ENCODE assay signal across 6 cellular contexts in genomic region chr10:132380986-132381385, GRCh38. TPM values are rescaled to one million over a fixed set of nuclear protein-coding genes. Genes with fewer than 3 reads are reported as not detected.
A peak's percentile ranks its signal among the peaks of the same experiment; 100 is the strongest.
DNase-seq lines count a peak whose midpoint lies in the region; ATAC-seq, FAIRE-seq and TF ChIP-seq lines count a peak whose summit lies in the region.
"Not testable (repeated sequence)": the region's sequence is repeated elsewhere in the genome, so short reads cannot be mapped to it uniquely, and the experiment has no call there.

No MANE protein-coding gene starts in this region.

- CTCF ChIA-PET in activated naive CD4-positive, alpha-beta T cell treated with anti-CD3 and anti-CD28 coated beads, Interleukin-2, amount 10 ng/mL, durations not matched to agents 7 days and 5 days (lab: Charles Lee): interaction anchor here (1.1 to 1.8 kb wide), 2 partner anchors 28 to 66 kb away, joined by 3 read pairs; no protein-coding TSS in a partner anchor
- CTCF ChIA-PET in HepG2 (lab: Yijun Ruan, JAX; ENCODE audit: low intra/inter-chr PET ratio, low total read pairs): not testable (repeated sequence)

- not testable (repeated sequence) for TF ChIP-seq RAD21 in HepG2 (CRISPR knock-in tag; IDR thresholded peaks at IDR 0.05)

- TF ChIP-seq POLR2A in HepG2 (IDR thresholded peaks at IDR 0.05; ENCODE audit: insufficient read depth in 1 of 2, low read depth in 2 of 2, low read length in 2 of 2); spleen (IDR thresholded peaks at IDR 0.05): not testable (repeated sequence)

- not testable (repeated sequence) for H3K27ac Mint-ChIP-seq in CD14-positive monocyte; activated naive CD4-positive, alpha-beta T cell treated with anti-CD3 and anti-CD28 coated beads, Interleukin-2, amount 10 ng/mL, durations not matched to agents 7 days and 5 days

- not testable (repeated sequence) for H3K4me3 ChIP-seq in RWPE2 (ENCODE audit: severe bottlenecking); HepG2 (replicated peaks in 1 of 3; ENCODE audit: insufficient read depth in 1 of 3, low read depth in 2 of 3, low read length in 3 of 3); spleen

- FAIRE-seq in HepG2 (lab: Jason Lieb, UNC): not testable (repeated sequence)

- not testable (repeated sequence) for H3K27me3 ChIP-seq in RWPE2 (ENCODE audit: insufficient read depth, poor library complexity, severe bottlenecking); spleen (replicated peaks in 1 of 7)
- H3K27me3 ChIP-seq in HepG2 (ENCODE audit: control insufficient read depth in 1 of 2, insufficient read depth in 2 of 2, low read length in 2 of 2): peaks cover 3 to 33% of the 10 kb centered on the region in 2 experiments; a peak in 2 of 5 replicates

- TF ChIP-seq CTCF in CD14-positive monocyte (IDR thresholded peaks at IDR 0.05); RWPE2 (IDR thresholded peaks at IDR 0.05; ENCODE audit: poor library complexity, severe bottlenecking); HepG2 (CRISPR knock-in tag; IDR thresholded peaks at IDR 0.05); spleen (IDR thresholded peaks at IDR 0.05 in 8 of 11, conservative IDR thresholded peaks at IDR 0.05 in 3 of 11): not testable (repeated sequence)

- intact Hi-C loops in CD14-positive monocyte (cut with micrococcal nuclease): loop anchor here in 1 of 2 donors (5.0 to 10.0 kb wide), 2 partner anchors 154 to 256 kb away; partner anchors contain the start of gene INPP5A
- intact Hi-C loops in Right ventricle myocardium inferior (cut with DNase I); HepG2 (cut with micrococcal nuclease; ENCODE audit: unreplicated experiment); spleen (cut with DNase I; ENCODE audit: low total_unique reads): not testable (repeated sequence)

- H4K20me1 ChIP-seq in HepG2 (ENCODE audit: insufficient read depth, low read length): not testable (repeated sequence)

- not testable (repeated sequence) for H3K9me3 Mint-ChIP-seq in CD14-positive monocyte; activated naive CD4-positive, alpha-beta T cell treated with anti-CD3 and anti-CD28 coated beads, Interleukin-2, amount 10 ng/mL, durations not matched to agents 7 days and 5 days

- in situ Hi-C loops in HepG2 (cut with HindIII; ENCODE audit: extremely low pct_ligation_motif_present, low pct_unique_long_range_greater_than_20kb): loop anchor here (10.0 kb wide), 1 partner anchor 254 kb away; no protein-coding TSS in a partner anchor

- H3K79me2 ChIP-seq in HepG2 (ENCODE audit: insufficient read depth, low read length): not testable (repeated sequence)

- not testable (repeated sequence) for H3K27me3 Mint-ChIP-seq in CD14-positive monocyte (ENCODE audit: low read depth in 3 of 3)
- H3K27me3 Mint-ChIP-seq in activated naive CD4-positive, alpha-beta T cell treated with anti-CD3 and anti-CD28 coated beads, Interleukin-2, amount 10 ng/mL, durations not matched to agents 7 days and 5 days: peaks cover 13% of the 10 kb centered on the region

- WGBS in HepG2 (ENCODE audit: low lambda C conversion rate): 37% methylated on average over 4 of the region's 4 CpGs
- WGBS in spleen, 5 donors: 87 to 99% (median 94%) methylated on average over 4 of the region's 4 CpGs

- H3K9ac ChIP-seq in HepG2 (ENCODE audit: insufficient read depth, low read depth, low read length): not testable (repeated sequence)

- H3K36me3 Mint-ChIP-seq in CD14-positive monocyte; activated naive CD4-positive, alpha-beta T cell treated with anti-CD3 and anti-CD28 coated beads, Interleukin-2, amount 10 ng/mL, durations not matched to agents 7 days and 5 days: not testable (repeated sequence)

- H3K4me1 Mint-ChIP-seq in CD14-positive monocyte: peaks cover 56% of the 10 kb centered on the region
- not testable (repeated sequence) for H3K4me1 Mint-ChIP-seq in activated naive CD4-positive, alpha-beta T cell treated with anti-CD3 and anti-CD28 coated beads, Interleukin-2, amount 10 ng/mL, durations not matched to agents 7 days and 5 days

- not testable (repeated sequence) for H3K27ac ChIP-seq in RWPE2 (ENCODE audit: poor library complexity, severe bottlenecking); HepG2 (ENCODE audit: extremely low read length, insufficient read depth, low read length); spleen

- BruUV-seq in HepG2 (replicated peaks; lab: Mats Ljungman, UMichigan): not testable (repeated sequence)

- not testable (repeated sequence) for H3K36me3 ChIP-seq in RWPE2 (ENCODE audit: low read depth); HepG2 (replicated peaks in 1 of 2; ENCODE audit: control insufficient read depth in 1 of 2, insufficient read depth in 2 of 2, low read length in 2 of 2); spleen

- H2AFZ ChIP-seq in HepG2 (ENCODE audit: low read length): not testable (repeated sequence)

- not testable (repeated sequence) for TF ChIP-seq EP300 in HepG2 (IDR thresholded peaks at IDR 0.05; ENCODE audit: low read depth in 2 of 2, low read length in 2 of 2); HepG2 (CRISPR knock-in tag; IDR thresholded peaks at IDR 0.05; ENCODE audit: borderline replicate concordance)

- ATAC-seq in RWPE2 (ENCODE audit: low read depth); Right ventricle myocardium inferior; HepG2: not testable (repeated sequence)

- H3K4me2 ChIP-seq in HepG2 (ENCODE audit: low read depth, low read length): not testable (repeated sequence)

- H3K4me1 ChIP-seq in RWPE2 (ENCODE audit: insufficient read depth, poor library complexity, severe bottlenecking): not testable (repeated sequence)
- H3K4me1 ChIP-seq in HepG2 (ENCODE audit: insufficient read depth, low read length) (peaks cover 49% of the 10 kb centered on the region), spleen (peaks cover 0 to 39% (median 19%) of the 10 kb centered on the region in 6 donors)

- H3K4me3 Mint-ChIP-seq in CD14-positive monocyte; activated naive CD4-positive, alpha-beta T cell treated with anti-CD3 and anti-CD28 coated beads, Interleukin-2, amount 10 ng/mL, durations not matched to agents 7 days and 5 days: not testable (repeated sequence)

- POLR2A ChIA-PET in HepG2 (lab: Yijun Ruan, JAX): not testable (repeated sequence)

- peak; percentile 29 for DNase-seq in CD14-positive monocyte (ENCODE audit: low spot score)
- peak; percentile 14 for DNase-seq in RWPE2 (ENCODE audit: low spot score)
- peak; percentile 19 for DNase-seq in activated naive CD4-positive, alpha-beta T cell treated with anti-CD3 and anti-CD28 coated beads, Interleukin-2, amount 10 ng/mL, durations not matched to agents 7 days and 5 days
- DNase-seq in Right ventricle myocardium inferior (ENCODE audit: missing footprints): peak; percentile 25
- not testable (repeated sequence) for DNase-seq in HepG2 (ENCODE audit: low spot score)
- DNase-seq in spleen: peak; percentile 20

- H3K9me3 ChIP-seq in RWPE2 (ENCODE audit: severe bottlenecking); HepG2 (ENCODE audit: low read length); spleen: not testable (repeated sequence)

RNA-seq across cellular contexts. Expression of gene PWWP2B, which starts 16.0 kb away (rescaled TPM):
- polyA plus RNA-seq in CD14-positive monocyte: 1 to 10 TPM; 2.4 to 2.7 TPM
- total RNA-seq in Right ventricle myocardium inferior: 22.3 TPM
- 3.5 and 4.7 TPM in 2 replicates for total RNA-seq in HepG2 (2016; rRNA removed; fragmentation: Illumina TruSeq; extraction: Trizol)
- 1.3 and 1.8 TPM in 2 replicates for total RNA-seq in HepG2 (2016; cell fraction: cytosol; rRNA removed; fragmentation: Illumina TruSeq; extraction: Trizol; ENCODE audit: low read depth)
- 3.2 and 5.1 TPM in 2 replicates for total RNA-seq in HepG2 (2016; cell fraction: insoluble cytoplasmic fraction; rRNA removed; fragmentation: Illumina TruSeq; extraction: Trizol)
- total RNA-seq in HepG2 (2016; cell fraction: membrane; rRNA removed; fragmentation: Illumina TruSeq; extraction: Trizol): 3.2 and 3.7 TPM in 2 replicates
- 2.9 and 3.1 TPM in 2 replicates for total RNA-seq in HepG2 (2016; cell fraction: nucleus; rRNA removed; fragmentation: Illumina TruSeq; extraction: Trizol)
- 2.3 and 3.7 TPM in 2 replicates for polyA plus RNA-seq in HepG2 (2011; rRNA removed)
- 3.1 and 4.4 TPM in 2 replicates for polyA plus RNA-seq in HepG2 (2011; cell fraction: cytosol; rRNA removed)
- 12.7 and 14.5 TPM in 2 replicates for polyA plus RNA-seq in HepG2 (2011; cell fraction: nucleus; rRNA removed)
- 2.3 and 4.1 TPM in 2 replicates for polyA plus RNA-seq in HepG2 (2012)
- polyA plus RNA-seq in HepG2 (2016; cell fraction: cytosol; fragmentation: Illumina TruSeq; extraction: Trizol; ENCODE audit: low read depth): 1.2 and 1.3 TPM in 2 replicates
- 2.8 and 3.2 TPM in 2 replicates for polyA plus RNA-seq in HepG2 (2016; cell fraction: insoluble cytoplasmic fraction; fragmentation: Illumina TruSeq; extraction: Trizol; ENCODE audit: low read depth)
- 2.2 and 2.3 TPM in 2 replicates for polyA plus RNA-seq in HepG2 (2016; cell fraction: membrane; fragmentation: Illumina TruSeq; extraction: Trizol; ENCODE audit: low read depth)
- 5.4 and 5.6 TPM in 2 replicates for polyA plus RNA-seq in HepG2 (2016; cell fraction: nucleus; fragmentation: Illumina TruSeq; extraction: Trizol; ENCODE audit: insufficient read depth, low read depth)
- 3.9 and 6.3 TPM in 2 replicates for polyA minus RNA-seq in HepG2 (2011; rRNA and poly(A)+ RNA removed; ENCODE audit: low replicate concordance)
- 4.8 and 5.9 TPM in 2 replicates for polyA minus RNA-seq in HepG2 (2011; cell fraction: cytosol; rRNA and poly(A)+ RNA removed)
- polyA minus RNA-seq in HepG2 (2011; cell fraction: nucleus; rRNA and poly(A)+ RNA removed): 2.7 and 3.5 TPM in 2 replicates
- total RNA-seq in spleen: 10 to 100 TPM; 24.8 to 41.7 (median 28.1) TPM
- 10 to 100 TPM; 22.5 to 50.0 (median 27.8) TPM for polyA plus RNA-seq in spleen

RNA-seq across cellular contexts. Expression of gene LRRC27, which starts 49.0 kb away (rescaled TPM):
- polyA plus RNA-seq in CD14-positive monocyte (1 to 10 TPM; 3.6 TPM), HepG2 (2011; rRNA removed) (4.2 and 4.3 TPM in 2 replicates), spleen (10 to 100 TPM in 1 of 3 donors, 1 to 10 TPM in 2; 6.1 to 13.0 (median 8.5) TPM)
- total RNA-seq in Right ventricle myocardium inferior (4.2 TPM), HepG2 (2016; rRNA removed; fragmentation: Illumina TruSeq; extraction: Trizol) (3.9 and 4.6 TPM in 2 replicates), spleen (10 to 100 TPM; 11.9 to 29.9 (median 19.4) TPM)
- total RNA-seq in HepG2 (2016; cell fraction: cytosol; rRNA removed; fragmentation: Illumina TruSeq; extraction: Trizol; ENCODE audit: low read depth): 2.1 and 2.2 TPM in 2 replicates
- 3.2 and 4.3 TPM in 2 replicates for total RNA-seq in HepG2 (2016; cell fraction: insoluble cytoplasmic fraction; rRNA removed; fragmentation: Illumina TruSeq; extraction: Trizol)
- total RNA-seq in HepG2 (2016; cell fraction: membrane; rRNA removed; fragmentation: Illumina TruSeq; extraction: Trizol): 2.1 and 2.5 TPM in 2 replicates
- 5.9 and 7.5 TPM in 2 replicates for total RNA-seq in HepG2 (2016; cell fraction: nucleus; rRNA removed; fragmentation: Illumina TruSeq; extraction: Trizol)
- polyA plus RNA-seq in HepG2 (2011; cell fraction: cytosol; rRNA removed): 1.8 and 1.9 TPM in 2 replicates
- 14.3 and 14.5 TPM in 2 replicates for polyA plus RNA-seq in HepG2 (2011; cell fraction: nucleus; rRNA removed)
- polyA plus RNA-seq in HepG2 (2012): 3.2 and 3.6 TPM in 2 replicates
- 0.82 and 0.88 TPM in 2 replicates for polyA plus RNA-seq in HepG2 (2016; cell fraction: cytosol; fragmentation: Illumina TruSeq; extraction: Trizol; ENCODE audit: low read depth)
- polyA plus RNA-seq in HepG2 (2016; cell fraction: insoluble cytoplasmic fraction; fragmentation: Illumina TruSeq; extraction: Trizol; ENCODE audit: low read depth): 3.6 and 4.7 TPM in 2 replicates
- 2.6 and 2.7 TPM in 2 replicates for polyA plus RNA-seq in HepG2 (2016; cell fraction: membrane; fragmentation: Illumina TruSeq; extraction: Trizol; ENCODE audit: low read depth)
- polyA plus RNA-seq in HepG2 (2016; cell fraction: nucleus; fragmentation: Illumina TruSeq; extraction: Trizol; ENCODE audit: insufficient read depth, low read depth): 11.7 and 14.6 TPM in 2 replicates
- polyA minus RNA-seq in HepG2 (2011; rRNA and poly(A)+ RNA removed; ENCODE audit: low replicate concordance): 2.7 and 3.0 TPM in 2 replicates
- 0.88 and 1.4 TPM in 2 replicates for polyA minus RNA-seq in HepG2 (2011; cell fraction: cytosol; rRNA and poly(A)+ RNA removed)
- 11.1 and 12.3 TPM in 2 replicates for polyA minus RNA-seq in HepG2 (2011; cell fraction: nucleus; rRNA and poly(A)+ RNA removed)
